Comparison of ENCODE assay signal across 18 cellular contexts in the genomic region with DNA sequence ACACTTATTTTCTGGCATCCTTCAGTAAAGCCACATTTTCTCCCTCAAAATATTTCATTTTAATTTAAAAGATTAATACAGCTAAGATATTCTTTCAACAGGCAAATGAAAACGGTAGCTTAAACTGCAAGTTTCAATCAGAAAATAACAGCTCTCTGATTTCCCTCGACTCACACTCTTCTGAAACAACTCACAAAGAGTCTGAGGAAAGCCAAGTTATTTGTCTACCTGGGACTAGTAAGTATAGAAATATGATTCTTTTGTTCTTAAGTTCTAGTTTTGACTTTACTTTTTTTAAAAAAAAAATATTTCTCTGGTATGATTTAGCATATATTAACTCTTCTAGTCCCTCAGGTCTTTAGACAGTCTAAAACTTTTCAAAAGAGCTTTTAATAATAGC. TPM values are rescaled to one million over a fixed set of nuclear protein-coding genes. Genes with fewer than 3 reads are reported as not detected.
A peak's percentile ranks its signal among the peaks of the same experiment; 100 is the strongest.
DNase-seq lines count a peak whose midpoint lies in the region; ATAC-seq and TF ChIP-seq lines count a peak whose summit lies in the region.
"Had no signal": no experiment of that assay in that cellular context is flagged by ENCODE, and none has a peak within 500 bp of the region (broad histone marks: within the 10 kb centered on the region; RNA-seq: fewer than 3 reads in every experiment).

No MANE protein-coding gene starts in this region.

- H3K4me2 ChIP-seq in mammary epithelial cell (ENCODE audit: insufficient read depth, low read depth, low read length) (no peak overlapping the region), PC-3 (ENCODE audit: low read length) (no peak overlapping the region; the same call in 1 of the 2 replicates)

- peak overlapping the region; percentile 79 for H3K27ac ChIP-seq in mammary epithelial cell (ENCODE audit: insufficient read depth, low read depth, low read length)
- no peak overlapping the region for H3K27ac ChIP-seq in breast epithelium
- peak overlapping the region; percentile 80 for H3K27ac ChIP-seq in PC-3 (ENCODE audit: low read length)
- H3K27ac ChIP-seq in epithelial cell of prostate: peak overlapping the region; percentile 69
- H3K27ac ChIP-seq in Peyer's patch: no peak overlapping the region
- H3K27ac ChIP-seq: C4-2B had no signal

- H2AFZ ChIP-seq in mammary epithelial cell (ENCODE audit: low read depth, low read length): no peak overlapping the region
- no peak overlapping the region for H2AFZ ChIP-seq in PC-3 (ENCODE audit: low read length)

- TF ChIP-seq CTCF in mammary epithelial cell (conservative IDR thresholded peaks at IDR 0.05 in 1 of 2, IDR thresholded peaks at IDR 0.05 in 1 of 2; ENCODE audit: extremely low read depth in 1 of 2, insufficient read depth in 1 of 2, low read depth in 1 of 2, low read length in 2 of 2): no peak
- TF ChIP-seq CTCF in breast epithelium (IDR thresholded peaks at IDR 0.05): no peak
- TF ChIP-seq CTCF in PC-3 (conservative IDR thresholded peaks at IDR 0.05; ENCODE audit: low read depth, low read length): no peak
- TF ChIP-seq CTCF in Peyer's patch (IDR thresholded peaks at IDR 0.05): no peak

- intact Hi-C loops in mammary epithelial cell (cut with micrococcal nuclease): no loop called here
- intact Hi-C loops in breast epithelium (cut with DNase I; ENCODE audit: low total_unique reads): no loop called here
- intact Hi-C loops in PC-3 (cut with micrococcal nuclease): no loop called here

- TF ChIP-seq POLR2A in breast epithelium (IDR thresholded peaks at IDR 0.05): no peak
- no peak for TF ChIP-seq POLR2A in Peyer's patch (IDR thresholded peaks at IDR 0.05)

- in situ Hi-C loops in mammary epithelial cell (cut with MboI; ENCODE audit: low sequenced_read_pairs in 2 of 2): loop anchor here in 1 of 2 donors (10.0 kb wide), 1 partner anchor 56 kb away; no protein-coding TSS in a partner anchor

- POLR2A ChIA-PET in PC-3 (lab: Charles Lee; ENCODE audit: unreplicated experiment): interaction anchor here (0.8 kb wide), 1 partner anchor 27 kb away, joined by 5 read pairs; a partner anchor contains a TSS

- dilution Hi-C loops in mammary epithelial cell (cut with HindIII; ENCODE audit: low sequenced_read_pairs): no loop called here

- H3K36me3 ChIP-seq in mammary epithelial cell (ENCODE audit: insufficient read depth, low read length): peaks cover 20% of the 10 kb centered on the region
- H3K36me3 ChIP-seq in breast epithelium: peaks cover 4% of the 10 kb centered on the region
- H3K36me3 ChIP-seq in PC-3 (ENCODE audit: low read depth, low read length): peaks cover 81% of the 10 kb centered on the region
- H3K36me3 ChIP-seq in Peyer's patch: peaks cover 0 to 73% (median 0%) of the 10 kb centered on the region in 3 donors

- H3K9me3 ChIP-seq in mammary epithelial cell (replicated peaks; ENCODE audit: insufficient read depth, low read length) (no peaks in the 10 kb centered on the region), breast epithelium (no peaks in the 10 kb centered on the region), PC-3 (ENCODE audit: low read length) (no peaks in the 10 kb centered on the region), Peyer's patch (no peaks in the 10 kb centered on the region)

- WGBS in mammary epithelial cell (ENCODE audit: low coverage, missing lambda C conversion rate): 81% methylated on average over 2 of the region's 2 CpGs

- H3K4me3 ChIP-seq in mammary epithelial cell (replicated peaks in 1 of 3; ENCODE audit: insufficient read depth in 1 of 3, low read depth in 2 of 3, low read length in 3 of 3): no peak overlapping the region
- no peak overlapping the region for H3K4me3 ChIP-seq in breast epithelium
- H3K4me3 ChIP-seq in PC-3 (ENCODE audit: low read length): no peak overlapping the region
- H3K4me3 ChIP-seq in Peyer's patch: no peak overlapping the region

- no peaks in the 10 kb centered on the region for H3K9me2 ChIP-seq in PC-3 (replicated peaks; ENCODE audit: low read length)

- no peak for DNase-seq in mammary epithelial cell
- DNase-seq in breast epithelium (ENCODE audit: low spot score in 2 of 2): no peak
- no peak for DNase-seq in PC-3
- DNase-seq in epithelial cell of prostate (ENCODE audit: low read depth, low spot score): no peak
- DNase-seq in NCI-H2227 treated with DMSO at 0.1 percent for 48 hours (lab: John Stamatoyannopoulos, UW): no peak
- no peak for DNase-seq in Peyer's patch
- DNase-seq: AML-193; Calu3; CD8-positive, alpha-beta T cell; DMS79 treated with DMSO at 0.1 percent for 48 hours; GF-D8; GOT3; H7; HFFc6; IMR-90 had no signal

- H4K20me1 ChIP-seq in mammary epithelial cell (ENCODE audit: insufficient read depth, low read length): no peaks in the 10 kb centered on the region
- no peaks in the 10 kb centered on the region for H4K20me1 ChIP-seq in PC-3 (ENCODE audit: low read length)

- H3K9ac ChIP-seq in mammary epithelial cell (ENCODE audit: insufficient read depth, low read length): no peak overlapping the region
- peak overlapping the region; percentile 16; the same call in 1 of the 2 replicates for H3K9ac ChIP-seq in PC-3 (ENCODE audit: low read length)

- H3K27me3 ChIP-seq in mammary epithelial cell (ENCODE audit: insufficient read depth, low read length): no peaks in the 10 kb centered on the region
- H3K27me3 ChIP-seq in breast epithelium: no peaks in the 10 kb centered on the region
- no peaks in the 10 kb centered on the region for H3K27me3 ChIP-seq in PC-3 (ENCODE audit: low read length)
- no peaks in the 10 kb centered on the region for H3K27me3 ChIP-seq in Peyer's patch

- BruUV-seq in mammary epithelial cell (replicated peaks; lab: Mats Ljungman, UMichigan) (no TSS peak), PC-3 (replicated peaks; lab: Mats Ljungman, UMichigan) (no TSS peak)

- ATAC-seq in PC-3 (no peak), GM18861 (IDR thresholded peaks at IDR 0.05; ENCODE audit: unreplicated experiment) (no peak)
- ATAC-seq: CD8-positive, alpha-beta T cell; HCT116 had no signal

- peaks cover 8% of the 10 kb centered on the region for H3F3A ChIP-seq in PC-3 (ENCODE audit: low read length, unreplicated experiment)

- H3K4me1 ChIP-seq in mammary epithelial cell (ENCODE audit: insufficient read depth, low read length) (peaks cover 13% of the 10 kb centered on the region), breast epithelium (no peaks in the 10 kb centered on the region), PC-3 (ENCODE audit: insufficient read depth, low read length) (peaks cover 21% of the 10 kb centered on the region), Peyer's patch (no peaks in the 10 kb centered on the region)

- peaks cover 24% of the 10 kb centered on the region for H3K79me2 ChIP-seq in mammary epithelial cell (ENCODE audit: insufficient read depth, low read length)
- peaks cover 32% of the 10 kb centered on the region; the same call in 1 of the 2 replicates for H3K79me2 ChIP-seq in PC-3 (ENCODE audit: low read length)

- CTCF ChIA-PET in mammary epithelial cell (lab: Charles Lee; ENCODE audit: low non-redundant PET) (no interaction called here), PC-3 (lab: Charles Lee) (no interaction called here)

RNA-seq across cellular contexts. Expression of a gene that starts 27.2 kb away (rescaled TPM):
- 10 to 100 TPM; 18.8 to 19.4 TPM for total RNA-seq in mammary epithelial cell
- 11.5 TPM for polyA plus RNA-seq in mammary epithelial cell
- polyA minus RNA-seq in mammary epithelial cell: 29.7 TPM
- total RNA-seq in breast epithelium: 10 to 100 TPM; 19.8 to 38.6 (median 23.9) TPM
- 32.6 and 34.4 TPM in 2 replicates for total RNA-seq in PC-3 (2014; rRNA removed)
- total RNA-seq in Peyer's patch: 10 to 100 TPM; 21.9 to 44.6 (median 36.9) TPM

Comparison
In these comparisons a context has a peak if more than half of its experiments do, and no peak if none do; other contexts are left out.
1. H3K27ac ChIP-seq: peak in mammary epithelial cell (single experiment), PC-3 (single experiment) and epithelial cell of prostate (single experiment); none in breast epithelium (0 of 2) and Peyer's patch (0 of 4).